8 cellular contexts compared by ENCODE assay signal in the genomic region with DNA sequence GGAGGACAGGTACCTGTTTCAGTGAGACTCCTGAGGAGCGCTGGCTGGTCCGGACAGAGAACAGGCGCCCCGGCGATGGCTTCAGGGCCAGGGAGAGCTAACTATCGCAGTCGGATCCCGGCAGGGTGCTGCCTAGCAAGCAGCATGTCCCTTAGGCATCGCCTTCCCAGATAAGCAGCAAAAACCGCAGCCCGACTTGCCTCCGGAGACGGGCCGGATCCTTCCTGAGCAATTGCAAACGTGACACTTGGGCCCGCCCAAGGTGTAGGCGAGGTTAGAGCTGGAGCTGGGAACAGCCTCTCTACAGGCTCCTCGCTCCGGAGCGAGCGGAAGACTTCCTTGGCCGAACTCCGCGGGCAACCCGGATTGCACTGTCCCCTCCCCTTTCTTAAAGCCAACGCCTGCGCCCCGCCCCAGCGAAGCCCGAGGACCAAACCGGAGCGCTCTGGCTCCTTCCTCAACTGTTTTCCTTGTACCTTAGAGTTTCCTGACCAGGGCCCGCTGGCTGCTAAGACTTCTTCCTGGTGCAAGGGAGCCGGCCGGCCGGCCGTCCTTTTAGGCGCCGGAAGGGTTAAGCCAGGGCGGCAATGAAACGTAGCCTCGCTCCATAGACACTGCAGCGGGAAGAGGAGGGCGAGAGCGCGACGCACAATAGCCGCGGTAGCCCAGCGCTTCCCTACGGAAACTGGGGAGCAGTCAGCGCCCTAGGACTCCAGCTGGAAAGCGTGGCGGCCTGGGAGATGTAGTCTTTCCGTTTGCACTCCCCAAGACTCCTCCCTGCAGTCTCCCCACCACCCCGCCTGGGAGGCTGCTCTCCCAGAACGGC. TPM values are rescaled to one million over a fixed set of nuclear protein-coding genes. Genes with fewer than 3 reads are reported as not detected.
DNase-seq lines count a peak whose midpoint lies in the region; ATAC-seq and TF ChIP-seq lines count a peak whose summit lies in the region.

A gene with protein sequence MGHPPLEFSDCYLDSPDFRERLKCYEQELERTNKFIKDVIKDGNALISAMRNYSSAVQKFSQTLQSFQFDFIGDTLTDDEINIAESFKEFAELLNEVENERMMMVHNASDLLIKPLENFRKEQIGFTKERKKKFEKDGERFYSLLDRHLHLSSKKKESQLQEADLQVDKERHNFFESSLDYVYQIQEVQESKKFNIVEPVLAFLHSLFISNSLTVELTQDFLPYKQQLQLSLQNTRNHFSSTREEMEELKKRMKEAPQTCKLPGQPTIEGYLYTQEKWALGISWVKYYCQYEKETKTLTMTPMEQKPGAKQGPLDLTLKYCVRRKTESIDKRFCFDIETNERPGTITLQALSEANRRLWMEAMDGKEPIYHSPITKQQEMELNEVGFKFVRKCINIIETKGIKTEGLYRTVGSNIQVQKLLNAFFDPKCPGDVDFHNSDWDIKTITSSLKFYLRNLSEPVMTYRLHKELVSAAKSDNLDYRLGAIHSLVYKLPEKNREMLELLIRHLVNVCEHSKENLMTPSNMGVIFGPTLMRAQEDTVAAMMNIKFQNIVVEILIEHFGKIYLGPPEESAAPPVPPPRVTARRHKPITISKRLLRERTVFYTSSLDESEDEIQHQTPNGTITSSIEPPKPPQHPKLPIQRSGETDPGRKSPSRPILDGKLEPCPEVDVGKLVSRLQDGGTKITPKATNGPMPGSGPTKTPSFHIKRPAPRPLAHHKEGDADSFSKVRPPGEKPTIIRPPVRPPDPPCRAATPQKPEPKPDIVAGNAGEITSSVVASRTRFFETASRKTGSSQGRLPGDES (minus strand): TSS at position 341 of the 826 bp plus-strand sequence. CDS start 475 bp downstream, outside the sequence.

- H3K27me3 Mint-ChIP-seq in naive B cell: peaks cover 24 to 43% (median 37%) of the 10 kb centered on the region in 3 donors

- under 1% methylated on average over 56 of the region's 57 CpGs for WGBS in urinary bladder

- no peaks in the 10 kb centered on the region for H3K27me3 ChIP-seq in foreskin keratinocyte

- H3K4me1 Mint-ChIP-seq in naive B cell: peaks cover 5 to 17% (median 10%) of the 10 kb centered on the region in 3 donors

- H3K27ac Mint-ChIP-seq in activated naive CD4-positive, alpha-beta T cell treated with anti-CD3 and anti-CD28 coated beads, Interleukin-2, amount 50 U/mL, for 72 hours: no peak within 1 kb of the TSS
- H3K27ac Mint-ChIP-seq in naive B cell: no peak within 1 kb of the TSS

- H3K4me1 ChIP-seq in foreskin keratinocyte: peaks cover 5% of the 10 kb centered on the region
- H3K4me1 ChIP-seq in urinary bladder (ENCODE audit: insufficient read depth): no peaks in the 10 kb centered on the region

- ATAC-seq in activated naive CD4-positive, alpha-beta T cell treated with anti-CD3 and anti-CD28 coated beads, Interleukin-2, amount 50 U/mL, for 72 hours: peak; percentile 38 to 39
- ATAC-seq in foreskin keratinocyte (peak; percentile 82), naive B cell (ENCODE audit: low read depth in 2 of 2) (no peak), GM19328 (IDR thresholded peaks at IDR 0.05; ENCODE audit: unreplicated experiment) (no peak)

- H3K27ac ChIP-seq in foreskin keratinocyte (peak within 1 kb of the TSS; percentile 73), urinary bladder (ENCODE audit: low read depth) (peak within 1 kb of the TSS; percentile 64)

- no peak for TF ChIP-seq CTCF in foreskin keratinocyte (conservative IDR thresholded peaks at IDR 0.05)

- DNase-seq in SIG-M5 treated with dmso at 0.1 percent for 504 hours (lab: John Stamatoyannopoulos, UW; ENCODE audit: unreplicated experiment) (peak; percentile 28), SIG-M5 (lab: John Stamatoyannopoulos, UW) (no peak), NCI-H2171 treated with DMSO at 0.1 percent for 48 hours (lab: John Stamatoyannopoulos, UW) (peak; percentile 66), foreskin keratinocyte (peak; percentile 61 to 74), naive B cell (no peak)
- DNase-seq in activated naive CD4-positive, alpha-beta T cell treated with anti-CD3 and anti-CD28 coated beads, Interleukin-2, amount 50 U/mL, for 72 hours (ENCODE audit: low spot score in 2 of 2): peak in 1 of 2 donors; percentile 2

- peak within 1 kb of the TSS; percentile 53 to 88 (median 82) for H3K4me3 Mint-ChIP-seq in naive B cell

- H3K4me3 ChIP-seq in urinary bladder (ENCODE audit: low read depth, low read length): peak within 1 kb of the TSS; percentile 71

- no peaks in the 10 kb centered on the region for H3K9me3 Mint-ChIP-seq in activated naive CD4-positive, alpha-beta T cell treated with anti-CD3 and anti-CD28 coated beads, Interleukin-2, amount 50 U/mL, for 72 hours
- peaks cover 0 to 7% (median 0%) of the 10 kb centered on the region in 7 donors for H3K9me3 Mint-ChIP-seq in naive B cell

- H3K36me3 Mint-ChIP-seq in activated naive CD4-positive, alpha-beta T cell treated with anti-CD3 and anti-CD28 coated beads, Interleukin-2, amount 50 U/mL, for 72 hours: no peaks in the 10 kb centered on the region
- no peaks in the 10 kb centered on the region for H3K36me3 Mint-ChIP-seq in naive B cell

- no peaks in the 10 kb centered on the region for H3K36me3 ChIP-seq in urinary bladder (ENCODE audit: insufficient read depth)

RNA-seq across cellular contexts. Expression of the gene that starts here (rescaled TPM):
- under 1 TPM in 1 of 2 donors, not detected in 1; 0.06 TPM for total RNA-seq in activated naive CD4-positive, alpha-beta T cell treated with anti-CD3 and anti-CD28 coated beads, Interleukin-2, amount 50 U/mL, for 72 hours
- total RNA-seq in foreskin keratinocyte (5.7 and 6.4 TPM in 2 replicates), urinary bladder (19.6 TPM)
- polyA plus RNA-seq in foreskin keratinocyte (0.86 and 0.89 TPM in 2 replicates), naive B cell (ENCODE audit: low read depth in 6 of 6) (under 1 TPM in 1 of 6 donors, not detected in 5; 0.51 TPM), urinary bladder (4.3 TPM)

Comparison
In these comparisons a context has a peak if more than half of its experiments do, and no peak if none do; other contexts are left out.
1. DNase-seq: peak in SIG-M5 treated with dmso at 0.1 percent for 504 hours (single experiment), NCI-H2171 treated with DMSO at 0.1 percent for 48 hours (single experiment) and foreskin keratinocyte (2 of 2); none in SIG-M5 (single experiment) and naive B cell (single experiment).
2. Peak in ATAC-seq in activated naive CD4-positive, alpha-beta T cell treated with anti-CD3 and anti-CD28 coated beads, Interleukin-2, amount 50 U/mL, for 72 hours; RNA of the gene not detected or under 1 TPM.